Comparison of ENCODE assay signal across 8 cellular contexts in genomic region chr11:114059984-114060401, GRCh38. TPM values are rescaled to one million over a fixed set of nuclear protein-coding genes. Genes with fewer than 3 reads are reported as not detected.
A peak's percentile ranks its signal among the peaks of the same experiment; 100 is the strongest.
DNase-seq lines count a peak whose midpoint lies in the region; TF ChIP-seq lines count a peak whose summit lies in the region.

No MANE protein-coding gene starts in this region.

- peak overlapping the region; percentile 98 for H3K9ac ChIP-seq in skeletal muscle satellite cell (ENCODE audit: low read depth, low read length)

- DNase-seq in BE2C, result no peak
- peak; percentile 49 for DNase-seq in LHCN-M2 (ENCODE audit: low read depth)
- DNase-seq in amniotic epithelial cell (ENCODE audit: low read depth), result peak; percentile 71
- DNase-seq in iPS DF 6.9 (ENCODE audit: low read depth, low spot score), result no peak
- no peak for DNase-seq in foreskin melanocyte
- no peak for DNase-seq in NCI-H2081 treated with DMSO at 0.1 percent for 48 hours (lab: John Stamatoyannopoulos, UW)
- DNase-seq in activated CD4-positive, CD25-positive, alpha-beta regulatory T cell treated with anti-CD3 and anti-CD28 coated beads, Interleukin-2, amount 50 U/mL, for 72 hours, result no peak

- H3K27ac ChIP-seq in iPS DF 6.9 (ENCODE audit: low read length), result no peak overlapping the region

- WGBS in iPS DF 6.9 (ENCODE audit: insufficient coverage, insufficient read length), result no CpG with 5 or more reads among the region's 33 CpGs

- peaks cover 92% of the 10 kb centered on the region for H3K27me3 ChIP-seq in BE2C
- peaks cover 59% of the 10 kb centered on the region for H3K27me3 ChIP-seq in iPS DF 6.9 (ENCODE audit: control insufficient read depth, insufficient read depth, low read length)
- H3K27me3 ChIP-seq in skeletal muscle satellite cell (ENCODE audit: control insufficient read depth, insufficient read depth, low read length), result no peaks in the 10 kb centered on the region

- H3K4me3 ChIP-seq in BE2C (ENCODE audit: low read depth, low read length) (peak overlapping the region; percentile 54), iPS DF 6.9 (ENCODE audit: low read length) (peak overlapping the region; percentile 63; the same call in 1 of the 2 replicates), skeletal muscle satellite cell (ENCODE audit: low read length) (peak overlapping the region; percentile 98)

- H3K4me1 ChIP-seq in BE2C, result no peaks in the 10 kb centered on the region
- H3K4me1 ChIP-seq in iPS DF 6.9 (ENCODE audit: control insufficient read depth, insufficient read depth, low read length), result peaks cover 2% of the 10 kb centered on the region; the same call in 1 of the 2 replicates
- H3K4me1 ChIP-seq in skeletal muscle satellite cell (ENCODE audit: control insufficient read depth, insufficient read depth, low read length), result peaks cover 50% of the 10 kb centered on the region

- peak overlapping the region; percentile 78 for H3K4me2 ChIP-seq in skeletal muscle satellite cell (ENCODE audit: low read length)

- H3K9me3 ChIP-seq in BE2C (no peaks in the 10 kb centered on the region), iPS DF 6.9 (ENCODE audit: control insufficient read depth, insufficient read depth, low read length) (no peaks in the 10 kb centered on the region), skeletal muscle satellite cell (replicated peaks; ENCODE audit: low read length) (no peaks in the 10 kb centered on the region)

- TF ChIP-seq CTCF in BE2C (IDR thresholded peaks at IDR 0.05; ENCODE audit: low read depth, low read length), result no peak

- no peaks in the 10 kb centered on the region for H3K36me3 ChIP-seq in BE2C
- no peaks in the 10 kb centered on the region for H3K36me3 ChIP-seq in iPS DF 6.9 (ENCODE audit: control insufficient read depth, insufficient read depth, low read length)
- peaks cover 22% of the 10 kb centered on the region for H3K36me3 ChIP-seq in skeletal muscle satellite cell (ENCODE audit: insufficient read depth, low read length)

RNA-seq across cellular contexts. Expression of gene ZBTB16, which starts 0.5 kb away (rescaled TPM):
- not detected for polyA plus RNA-seq in BE2C (2012; ENCODE audit: insufficient read depth, insufficient read length, low read depth)
- total RNA-seq in LHCN-M2 (2014; rRNA removed), result 3.1 and 4.3 TPM in 2 replicates
- 1.1 TPM for polyA plus RNA-seq in LHCN-M2 (2012)
- total RNA-seq in skeletal muscle satellite cell (2012; rRNA removed), result 32.5 and 36.2 TPM in 2 replicates

Comparison
In these comparisons a context has a peak if more than half of its experiments do, and no peak if none do; other contexts are left out.
1. DNase-seq: peak in LHCN-M2 (single experiment) and amniotic epithelial cell (single experiment); none in BE2C (single experiment), iPS DF 6.9 (single experiment), foreskin melanocyte (single experiment), NCI-H2081 treated with DMSO at 0.1 percent for 48 hours (single experiment) and activated CD4-positive, CD25-positive, alpha-beta regulatory T cell treated with anti-CD3 and anti-CD28 coated beads, Interleukin-2, amount 50 U/mL, for 72 hours (single experiment).
2. Peak in every context shown above with its lines, with median percentiles within 50 percentile points of each other: H3K4me3 ChIP-seq.